1 cellular context compared by ENCODE assay signal in the genomic region with DNA sequence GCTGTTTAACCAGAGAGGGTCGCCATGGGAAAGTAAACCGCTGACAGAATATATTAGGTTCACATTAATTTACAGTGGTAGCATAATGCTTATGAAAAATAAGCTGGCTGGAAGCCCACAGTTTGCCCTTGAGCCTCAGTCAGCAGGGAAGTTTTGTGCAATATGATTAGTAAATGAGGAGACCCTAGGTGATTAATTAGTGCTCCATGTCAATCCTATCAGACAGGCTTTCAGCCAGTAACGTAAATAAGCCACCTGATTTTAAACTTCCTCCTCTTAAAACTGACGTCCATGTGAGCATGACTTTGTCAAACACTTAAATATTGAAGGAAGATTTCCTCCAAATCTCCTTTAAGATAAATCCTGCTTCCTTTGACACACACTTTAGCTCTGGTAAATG.
TF ChIP-seq lines count a peak whose summit lies in the region.

No MANE protein-coding gene starts in this region.

TF ChIP-seq in K562, 482 proteins besides CTCF, POLR2A, EP300 and RAD21 (continued from another document):
- TF ChIP-seq, protein P1, sequence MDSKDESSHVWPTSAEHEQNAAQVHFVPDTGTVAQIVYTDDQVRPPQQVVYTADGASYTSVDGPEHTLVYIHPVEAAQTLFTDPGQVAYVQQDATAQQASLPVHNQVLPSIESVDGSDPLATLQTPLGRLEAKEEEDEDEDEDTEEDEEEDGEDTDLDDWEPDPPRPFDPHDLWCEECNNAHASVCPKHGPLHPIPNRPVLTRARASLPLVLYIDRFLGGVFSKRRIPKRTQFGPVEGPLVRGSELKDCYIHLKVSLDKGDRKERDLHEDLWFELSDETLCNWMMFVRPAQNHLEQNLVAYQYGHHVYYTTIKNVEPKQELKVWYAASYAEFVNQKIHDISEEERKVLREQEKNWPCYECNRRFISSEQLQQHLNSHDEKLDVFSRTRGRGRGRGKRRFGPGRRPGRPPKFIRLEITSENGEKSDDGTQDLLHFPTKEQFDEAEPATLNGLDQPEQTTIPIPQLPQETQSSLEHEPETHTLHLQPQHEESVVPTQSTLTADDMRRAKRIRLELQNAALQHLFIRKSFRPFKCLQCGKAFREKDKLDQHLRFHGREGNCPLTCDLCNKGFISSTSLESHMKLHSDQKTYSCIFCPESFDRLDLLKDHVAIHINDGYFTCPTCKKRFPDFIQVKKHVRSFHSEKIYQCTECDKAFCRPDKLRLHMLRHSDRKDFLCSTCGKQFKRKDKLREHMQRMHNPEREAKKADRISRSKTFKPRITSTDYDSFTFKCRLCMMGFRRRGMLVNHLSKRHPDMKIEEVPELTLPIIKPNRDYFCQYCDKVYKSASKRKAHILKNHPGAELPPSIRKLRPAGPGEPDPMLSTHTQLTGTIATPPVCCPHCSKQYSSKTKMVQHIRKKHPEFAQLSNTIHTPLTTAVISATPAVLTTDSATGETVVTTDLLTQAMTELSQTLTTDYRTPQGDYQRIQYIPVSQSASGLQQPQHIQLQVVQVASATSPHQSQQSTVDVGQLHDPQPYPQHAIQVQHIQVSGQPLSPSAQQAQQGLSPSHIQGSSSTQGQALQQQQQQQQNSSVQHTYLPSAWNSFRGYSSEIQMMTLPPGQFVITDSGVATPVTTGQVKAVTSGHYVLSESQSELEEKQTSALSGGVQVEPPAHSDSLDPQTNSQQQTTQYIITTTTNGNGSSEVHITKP (IDR thresholded peaks at IDR 0.05; ENCODE audit: partially characterized antibody): no peak
- TF ChIP-seq, protein P2, sequence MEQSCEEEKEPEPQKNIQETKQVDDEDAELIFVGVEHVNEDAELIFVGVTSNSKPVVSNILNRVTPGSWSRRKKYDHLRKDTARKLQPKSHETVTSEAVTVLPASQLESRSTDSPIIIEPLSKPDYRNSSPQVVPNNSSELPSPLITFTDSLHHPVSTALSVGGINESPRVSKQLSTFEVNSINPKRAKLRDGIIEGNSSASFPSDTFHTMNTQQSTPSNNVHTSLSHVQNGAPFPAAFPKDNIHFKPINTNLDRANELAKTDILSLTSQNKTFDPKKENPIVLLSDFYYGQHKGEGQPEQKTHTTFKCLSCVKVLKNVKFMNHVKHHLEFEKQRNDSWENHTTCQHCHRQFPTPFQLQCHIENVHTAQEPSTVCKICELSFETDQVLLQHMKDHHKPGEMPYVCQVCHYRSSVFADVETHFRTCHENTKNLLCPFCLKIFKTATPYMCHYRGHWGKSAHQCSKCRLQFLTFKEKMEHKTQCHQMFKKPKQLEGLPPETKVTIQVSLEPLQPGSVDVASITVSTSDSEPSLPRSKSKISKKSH (CRISPR knock-in tag; IDR thresholded peaks at IDR 0.05): no peak
- TF ChIP-seq NCOA1 (IDR thresholded peaks at IDR 0.05; ENCODE audit: low read depth): no peak
- TF ChIP-seq STAT6 (CRISPR knock-in tag; IDR thresholded peaks at IDR 0.05): no peak
- TF ChIP-seq, protein P3, sequence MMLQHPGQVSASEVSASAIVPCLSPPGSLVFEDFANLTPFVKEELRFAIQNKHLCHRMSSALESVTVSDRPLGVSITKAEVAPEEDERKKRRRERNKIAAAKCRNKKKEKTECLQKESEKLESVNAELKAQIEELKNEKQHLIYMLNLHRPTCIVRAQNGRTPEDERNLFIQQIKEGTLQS (IDR thresholded peaks at IDR 0.05): no peak
- TF ChIP-seq, protein P3 (CRISPR knock-in tag; conservative IDR thresholded peaks at IDR 0.05): no peak
- TF ChIP-seq PBX2 (CRISPR knock-in tag; IDR thresholded peaks at IDR 0.05; ENCODE audit: low read depth): no peak
- TF ChIP-seq PBX2 (tag; conservative IDR thresholded peaks at IDR 0.05; ENCODE audit: low read depth): peak; percentile 68
- TF ChIP-seq ZBTB12 (CRISPR knock-in tag; IDR thresholded peaks at IDR 0.05): no peak
- no peak for TF ChIP-seq MEF2A (IDR thresholded peaks at IDR 0.05; ENCODE audit: control insufficient read depth, low read depth, low read length)
